ENCODE assay signal across 18 cellular contexts in the genomic region with DNA sequence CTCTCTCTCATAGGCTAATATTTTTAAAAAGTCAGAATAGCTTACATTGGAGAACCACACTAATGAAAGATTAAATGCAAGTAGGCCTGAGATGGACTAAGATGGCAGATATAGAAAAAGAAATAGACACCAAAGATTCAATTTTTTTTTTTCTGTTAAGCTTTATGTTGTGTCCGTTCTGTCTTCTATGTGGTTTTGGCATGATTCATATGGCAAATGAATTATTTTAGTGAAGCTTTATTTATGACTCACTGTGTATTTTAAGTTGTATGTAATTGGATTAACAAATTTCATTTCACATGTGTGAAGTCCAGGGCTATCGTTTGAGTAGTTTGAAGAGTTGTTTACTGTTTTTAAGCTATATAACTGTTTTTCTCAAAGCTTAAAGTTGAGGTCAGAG.
DNase-seq lines count a peak whose midpoint lies in the region; ATAC-seq, FAIRE-seq and TF ChIP-seq lines count a peak whose summit lies in the region.
"Had no signal": no experiment of that assay in that cellular context is flagged by ENCODE, and none has a peak within 500 bp of the region (broad histone marks: within the 10 kb centered on the region; RNA-seq: fewer than 3 reads in every experiment).

No MANE protein-coding gene starts in this region.

- no peak overlapping the region for H3K4me2 ChIP-seq in PC-3 (ENCODE audit: low read length)
- H3K4me2 ChIP-seq: smooth muscle cell had no signal

- H2AFZ ChIP-seq in PC-3 (ENCODE audit: low read length): no peak overlapping the region

- POLR2A ChIA-PET in PC-3 (lab: Charles Lee; ENCODE audit: unreplicated experiment): interaction anchor here (0.6 to 0.7 kb wide), 2 partner anchors 133 to 143 kb away, joined by 3 to 6 read pairs; no protein-coding TSS in a partner anchor

- CTCF ChIA-PET in activated CD8-positive, alpha-beta memory T cell treated with anti-CD3 and anti-CD28 coated beads, Interleukin-2, amount 10 ng/mL, durations not matched to agents 7 days and 5 days (lab: Charles Lee): interaction anchor here (1.0 to 1.2 kb wide), 2 partner anchors 9 to 92 kb away, joined by 4 read pairs; no protein-coding TSS in a partner anchor
- CTCF ChIA-PET in PC-3 (lab: Charles Lee): no interaction called here

- H3K9me2 ChIP-seq in PC-3 (replicated peaks; ENCODE audit: low read length): no peaks in the 10 kb centered on the region

- H3K79me2 ChIP-seq in PC-3 (ENCODE audit: low read length): no peaks in the 10 kb centered on the region

- H3K36me3 ChIP-seq in PC-3 (ENCODE audit: low read depth, low read length) (no peaks in the 10 kb centered on the region), bronchial epithelial cell (ENCODE audit: control insufficient read depth, insufficient read depth, low read length) (no peaks in the 10 kb centered on the region)
- H3K36me3 ChIP-seq: Peyer's patch had no signal

- H3K4me1 ChIP-seq in PC-3 (ENCODE audit: insufficient read depth, low read length): peaks cover 11% of the 10 kb centered on the region
- H3K4me1 ChIP-seq: Peyer's patch had no signal

- H3K4me3 Mint-ChIP-seq in activated CD8-positive, alpha-beta memory T cell treated with anti-CD3 and anti-CD28 coated beads, Interleukin-2, amount 10 ng/mL, durations not matched to agents 7 days and 5 days: no peak overlapping the region
- H3K4me3 Mint-ChIP-seq in nephron: no peak overlapping the region

- no peaks in the 10 kb centered on the region for H3K9me3 ChIP-seq in PC-3 (ENCODE audit: low read length)
- H3K9me3 ChIP-seq: Peyer's patch had no signal

- H3K27me3 Mint-ChIP-seq in activated CD8-positive, alpha-beta memory T cell treated with anti-CD3 and anti-CD28 coated beads, Interleukin-2, amount 10 ng/mL, durations not matched to agents 7 days and 5 days: no peaks in the 10 kb centered on the region
- peaks cover 21% of the 10 kb centered on the region for H3K27me3 Mint-ChIP-seq in nephron (ENCODE audit: low read depth)

- no peaks in the 10 kb centered on the region for H3F3A ChIP-seq in PC-3 (ENCODE audit: low read length, unreplicated experiment)

- H3K27ac ChIP-seq in PC-3 (ENCODE audit: low read length) (no peak overlapping the region), substantia nigra (ENCODE audit: low read depth, low read length, poor library complexity, severe bottlenecking) (no peak overlapping the region)
- H3K27ac ChIP-seq: Peyer's patch had no signal

- no peak for FAIRE-seq in bronchial epithelial cell (lab: Jason Lieb, UNC)
- FAIRE-seq: frontal cortex, urothelium cell line had no signal

- TF ChIP-seq CTCF in PC-3 (conservative IDR thresholded peaks at IDR 0.05; ENCODE audit: low read depth, low read length): no peak
- no peak for TF ChIP-seq CTCF in bronchial epithelial cell (IDR thresholded peaks at IDR 0.05; ENCODE audit: insufficient read depth, low read length, severe bottlenecking)
- TF ChIP-seq CTCF in nephron (IDR thresholded peaks at IDR 0.05; ENCODE audit: unreplicated experiment in 3 of 3): no peak

- H3K27ac Mint-ChIP-seq in activated CD8-positive, alpha-beta memory T cell treated with anti-CD3 and anti-CD28 coated beads, Interleukin-2, amount 10 ng/mL, durations not matched to agents 7 days and 5 days: peak overlapping the region; percentile 28
- H3K27ac Mint-ChIP-seq in nephron: peak overlapping the region in 2 of 3 experiments; percentile 0 to 4

- no TSS peak for BruUV-seq in PC-3 (replicated peaks; lab: Mats Ljungman, UMichigan)

- DNase-seq in activated CD8-positive, alpha-beta memory T cell treated with anti-CD3 and anti-CD28 coated beads, Interleukin-2, amount 10 ng/mL, durations not matched to agents 7 days and 5 days: no peak
- no peak for DNase-seq in activated CD8-positive, alpha-beta memory T cell treated with anti-CD3 and anti-CD28 coated beads, Interleukin-2, amount 50 U/mL, for 48 hours
- DNase-seq in PC-3 (peak; percentile 34), bronchial epithelial cell (ENCODE audit: low read depth) (peak; percentile 85), substantia nigra (lab: John Stamatoyannopoulos, UW) (no peak), C1 segment of cervical spinal cord (lab: John Stamatoyannopoulos, UW) (no peak)
- no peak for DNase-seq in activated effector memory CD4-positive, alpha-beta T cell treated with Interleukin-2 at 50 U/mL for 16 hours
- DNase-seq: activated naive CD4-positive, alpha-beta T cell; caudate nucleus; effector memory CD4-positive, alpha-beta T cell; NCI-H1048; NCI-H2107; Peyer's patch; posterior cingulate gyrus had no signal

- no peaks in the 10 kb centered on the region for H3K36me3 Mint-ChIP-seq in activated CD8-positive, alpha-beta memory T cell treated with anti-CD3 and anti-CD28 coated beads, Interleukin-2, amount 10 ng/mL, durations not matched to agents 7 days and 5 days
- no peaks in the 10 kb centered on the region for H3K36me3 Mint-ChIP-seq in nephron (ENCODE audit: low read depth)

- intact Hi-C loops in PC-3 (cut with micrococcal nuclease): no loop called here

- H3K9me3 Mint-ChIP-seq in activated CD8-positive, alpha-beta memory T cell treated with anti-CD3 and anti-CD28 coated beads, Interleukin-2, amount 10 ng/mL, durations not matched to agents 7 days and 5 days (ENCODE audit: low read depth): no peaks in the 10 kb centered on the region
- H3K9me3 Mint-ChIP-seq in nephron: no peaks in the 10 kb centered on the region

- no peak for ATAC-seq in activated CD8-positive, alpha-beta memory T cell treated with anti-CD3 and anti-CD28 coated beads, Interleukin-2, amount 10 ng/mL, durations not matched to agents 7 days and 5 days
- ATAC-seq in PC-3: peak; percentile 63

- H4K20me1 ChIP-seq in PC-3 (ENCODE audit: low read length): no peaks in the 10 kb centered on the region

- peaks cover 13% of the 10 kb centered on the region for H3K4me1 Mint-ChIP-seq in activated CD8-positive, alpha-beta memory T cell treated with anti-CD3 and anti-CD28 coated beads, Interleukin-2, amount 10 ng/mL, durations not matched to agents 7 days and 5 days
- H3K4me1 Mint-ChIP-seq in nephron: peaks cover 27% of the 10 kb centered on the region

- H3K27me3 ChIP-seq in PC-3 (ENCODE audit: low read length) (no peaks in the 10 kb centered on the region), bronchial epithelial cell (ENCODE audit: control insufficient read depth, insufficient read depth, low read length) (peaks cover 2% of the 10 kb centered on the region)
- H3K27me3 ChIP-seq: Peyer's patch had no signal

- no peak overlapping the region for H3K9ac ChIP-seq in PC-3 (ENCODE audit: low read length)

- H3K4me3 ChIP-seq in PC-3 (ENCODE audit: low read length) (no peak overlapping the region), bronchial epithelial cell (ENCODE audit: low read depth, low read length) (no peak overlapping the region)
- H3K4me3 ChIP-seq: Peyer's patch, smooth muscle cell had no signal

Comparison
In these comparisons a context has a peak if more than half of its experiments do, and no peak if none do; other contexts are left out.
1. DNase-seq: peak in PC-3 (single experiment) and bronchial epithelial cell (single experiment); none in activated CD8-positive, alpha-beta memory T cell treated with anti-CD3 and anti-CD28 coated beads, Interleukin-2, amount 10 ng/mL, durations not matched to agents 7 days and 5 days (single experiment), activated CD8-positive, alpha-beta memory T cell treated with anti-CD3 and anti-CD28 coated beads, Interleukin-2, amount 50 U/mL, for 48 hours (single experiment), activated effector memory CD4-positive, alpha-beta T cell treated with Interleukin-2 at 50 U/mL for 16 hours (single experiment), substantia nigra (0 of 49) and C1 segment of cervical spinal cord (0 of 14).